ENCODE assay signal across 27 cellular contexts in genomic region chr2:182452456-182452990, GRCh38. TPM values are rescaled to one million over a fixed set of nuclear protein-coding genes. Genes with fewer than 3 reads are reported as not detected.
DNase-seq lines count a peak whose midpoint lies in the region; ATAC-seq, FAIRE-seq and TF ChIP-seq lines count a peak whose summit lies in the region.
"Had no signal": no experiment of that assay in that cellular context is flagged by ENCODE, and none has a peak within 500 bp of the region (broad histone marks: within the 10 kb centered on the region; RNA-seq: fewer than 3 reads in every experiment).

No MANE protein-coding gene starts in this region.

- WGBS in K562 (ENCODE audit: insufficient coverage, low coverage, missing lambda C conversion rate) = 0% methylated on average over 2 of the region's 2 CpGs
- WGBS in tibial nerve, 2 donors = 96% methylated on average over 2 of the region's 2 CpGs

- intact Hi-C loops in K562 (cut with micrococcal nuclease) = no loop called here

- H3K36me3 ChIP-seq in K562 (ENCODE audit: control insufficient read depth, insufficient read depth, low read length) (no peaks in the 10 kb centered on the region), tibial nerve (no peaks in the 10 kb centered on the region)
- H3K36me3 ChIP-seq: BLaER1 treated with 17β-estradiol and CSF1 and Interleukin-3, amounts not matched to agents 10 nM and 100 nM had no signal

- DNase-seq in NCI-H2171 treated with DMSO at 0.1 percent for 48 hours (lab: John Stamatoyannopoulos, UW) = peak; percentile 43
- no peak for DNase-seq in NCI-H2171 (lab: John Stamatoyannopoulos, UW)
- DNase-seq in K562 (ENCODE audit: extremely low read depth in 1 of 4, low spot score in 3 of 4) = no peak
- DNase-seq in cerebellum (ENCODE audit: low spot score) = peak; percentile 10
- DNase-seq in tibial nerve (ENCODE audit: low spot score in 2 of 2) = no peak
- no peak for DNase-seq in DMS153 treated with DMSO at 0.1 percent for 48 hours (lab: John Stamatoyannopoulos, UW; ENCODE audit: unreplicated experiment)
- DNase-seq: AML-193; Caco-2; Calu3; CD4-positive, alpha-beta T cell; CD8-positive, alpha-beta T cell; DMS53; DMS79; DND-41; EL; GF-D8 had no signal

- H2AFZ ChIP-seq in K562 (ENCODE audit: low read depth, low read length) = no peak overlapping the region

- CTCF ChIA-PET in K562 (lab: Yijun Ruan, JAX; ENCODE audit: low intra/inter-chr PET ratio) = no interaction called here

- H3K4me1 ChIP-seq in K562 (replicated peaks in 1 of 2; ENCODE audit: control insufficient read depth in 2 of 2, insufficient read depth in 2 of 2, low read length in 2 of 2) = no peaks in the 10 kb centered on the region
- H3K4me1 ChIP-seq in tibial nerve = peaks cover 0 to 3% (median 0%) of the 10 kb centered on the region in 4 donors
- H3K4me1 ChIP-seq: A549; BLaER1 treated with 17β-estradiol and CSF1 and Interleukin-3, amounts not matched to agents 10 nM and 100 nM; Caco-2 had no signal

- H3K9me3 ChIP-seq in K562 (replicated peaks; ENCODE audit: control insufficient read depth, insufficient read depth, low read depth, low read length) (no peaks in the 10 kb centered on the region), tibial nerve (no peaks in the 10 kb centered on the region)
- H3K9me3 ChIP-seq: A549; BLaER1 treated with 17β-estradiol and CSF1 and Interleukin-3, amounts not matched to agents 10 nM and 100 nM; Caco-2 had no signal

- TF ChIP-seq POLR2A in K562 (conservative IDR thresholded peaks at IDR 0.05) (no peak), tibial nerve (IDR thresholded peaks at IDR 0.05) (no peak)

- peak; percentile 54 for FAIRE-seq in K562 (lab: Jason Lieb, UNC)
- FAIRE-seq: A549, D721Med, G401.6, GM12891, GM19239 had no signal

- no peaks in the 10 kb centered on the region for H3K79me2 ChIP-seq in K562 (ENCODE audit: control insufficient read depth, insufficient read depth, low read length)

- POLR2A ChIA-PET in K562 (lab: Yijun Ruan, JAX) = no interaction called here

- H3K4me3 ChIP-seq in K562 (no peak overlapping the region), tibial nerve (no peak overlapping the region)
- H3K4me3 ChIP-seq: A549; BLaER1 treated with 17β-estradiol and CSF1 and Interleukin-3, amounts not matched to agents 10 nM and 100 nM had no signal

- no peak for TF ChIP-seq RAD21 in K562 (CRISPR knock-in tag; conservative IDR thresholded peaks at IDR 0.05 in 1 of 2, IDR thresholded peaks at IDR 0.05 in 1 of 2)

- TF ChIP-seq CTCF in K562 (IDR thresholded peaks at IDR 0.05 in 2 of 3, conservative IDR thresholded peaks at IDR 0.05 in 1 of 3; ENCODE audit: insufficient read depth in 2 of 3, low read depth in 1 of 3, low read length in 3 of 3) = no peak
- no peak for TF ChIP-seq CTCF in tibial nerve (IDR thresholded peaks at IDR 0.05)

- in situ Hi-C loops in K562 (cut with MboI) = no loop called here

- H3K4me2 ChIP-seq in K562 (ENCODE audit: insufficient read depth, low read length) = no peak overlapping the region
- H3K4me2 ChIP-seq: A549; BLaER1 treated with 17β-estradiol and CSF1 and Interleukin-3, amounts not matched to agents 10 nM and 100 nM had no signal

- no peak overlapping the region for H3K9ac ChIP-seq in K562 (ENCODE audit: insufficient read depth in 1 of 2, low read depth in 2 of 2, low read length in 2 of 2)
- H3K9ac ChIP-seq: BLaER1 treated with 17β-estradiol and CSF1 and Interleukin-3, amounts not matched to agents 10 nM and 100 nM had no signal

- no peaks in the 10 kb centered on the region for H4K20me1 ChIP-seq in K562 (replicated peaks; ENCODE audit: control insufficient read depth, insufficient read depth, low read length)
- H4K20me1 ChIP-seq: BLaER1 treated with 17β-estradiol and CSF1 and Interleukin-3, amounts not matched to agents 10 nM and 100 nM had no signal

- H3K9me1 ChIP-seq in K562 (ENCODE audit: control insufficient read depth, insufficient read depth, low read length) = no peaks in the 10 kb centered on the region

- no TSS peak for BruUV-seq in K562 (replicated peaks; lab: Mats Ljungman, UMichigan)

- TF ChIP-seq EP300 in K562 (IDR thresholded peaks at IDR 0.05; ENCODE audit: low read length) = no peak
- TF ChIP-seq EP300 in tibial nerve (IDR thresholded peaks at IDR 0.05) = no peak

- H3K27me3 ChIP-seq in K562 (ENCODE audit: control insufficient read depth in 2 of 2, insufficient read depth in 2 of 2, low read length in 2 of 2) = no peaks in the 10 kb centered on the region
- H3K27me3 ChIP-seq in tibial nerve = no peaks in the 10 kb centered on the region
- H3K27me3 ChIP-seq: BLaER1 treated with 17β-estradiol and CSF1 and Interleukin-3, amounts not matched to agents 10 nM and 100 nM had no signal

- no peak overlapping the region for H3K27ac ChIP-seq in K562 (ENCODE audit: extremely low read depth, low read depth, low read length)
- H3K27ac ChIP-seq in tibial nerve = no peak overlapping the region
- H3K27ac ChIP-seq: 22Rv1; A549; BLaER1 treated with 17β-estradiol and CSF1 and Interleukin-3, amounts not matched to agents 10 nM and 100 nM; C4-2B had no signal

- ATAC-seq in K562 = no peak
- ATAC-seq: A549; CD8-positive, alpha-beta T cell had no signal

TF ChIP-seq in K562, 482 proteins besides CTCF, POLR2A, EP300 and RAD21 (continues in another document):
- TF ChIP-seq CBX1 (IDR thresholded peaks at IDR 0.05; ENCODE audit: low read depth) (no peak), SMARCA4 (IDR thresholded peaks at IDR 0.05) (no peak), CBFA2T3 (IDR thresholded peaks at IDR 0.05) (no peak), HMGN3 (IDR thresholded peaks at IDR 0.05; ENCODE audit: borderline replicate concordance, extremely low read depth, insufficient read length, low read depth, low read length) (no peak), ZNF57 (CRISPR knock-in tag; IDR thresholded peaks at IDR 0.05) (no peak), ESRRB (CRISPR knock-in tag; IDR thresholded peaks at IDR 0.05; ENCODE audit: borderline replicate concordance) (no peak), ZBTB5 (IDR thresholded peaks at IDR 0.05) (no peak), ZNF311 (CRISPR knock-in tag; IDR thresholded peaks at IDR 0.05) (no peak)
- TF ChIP-seq, protein P1, sequence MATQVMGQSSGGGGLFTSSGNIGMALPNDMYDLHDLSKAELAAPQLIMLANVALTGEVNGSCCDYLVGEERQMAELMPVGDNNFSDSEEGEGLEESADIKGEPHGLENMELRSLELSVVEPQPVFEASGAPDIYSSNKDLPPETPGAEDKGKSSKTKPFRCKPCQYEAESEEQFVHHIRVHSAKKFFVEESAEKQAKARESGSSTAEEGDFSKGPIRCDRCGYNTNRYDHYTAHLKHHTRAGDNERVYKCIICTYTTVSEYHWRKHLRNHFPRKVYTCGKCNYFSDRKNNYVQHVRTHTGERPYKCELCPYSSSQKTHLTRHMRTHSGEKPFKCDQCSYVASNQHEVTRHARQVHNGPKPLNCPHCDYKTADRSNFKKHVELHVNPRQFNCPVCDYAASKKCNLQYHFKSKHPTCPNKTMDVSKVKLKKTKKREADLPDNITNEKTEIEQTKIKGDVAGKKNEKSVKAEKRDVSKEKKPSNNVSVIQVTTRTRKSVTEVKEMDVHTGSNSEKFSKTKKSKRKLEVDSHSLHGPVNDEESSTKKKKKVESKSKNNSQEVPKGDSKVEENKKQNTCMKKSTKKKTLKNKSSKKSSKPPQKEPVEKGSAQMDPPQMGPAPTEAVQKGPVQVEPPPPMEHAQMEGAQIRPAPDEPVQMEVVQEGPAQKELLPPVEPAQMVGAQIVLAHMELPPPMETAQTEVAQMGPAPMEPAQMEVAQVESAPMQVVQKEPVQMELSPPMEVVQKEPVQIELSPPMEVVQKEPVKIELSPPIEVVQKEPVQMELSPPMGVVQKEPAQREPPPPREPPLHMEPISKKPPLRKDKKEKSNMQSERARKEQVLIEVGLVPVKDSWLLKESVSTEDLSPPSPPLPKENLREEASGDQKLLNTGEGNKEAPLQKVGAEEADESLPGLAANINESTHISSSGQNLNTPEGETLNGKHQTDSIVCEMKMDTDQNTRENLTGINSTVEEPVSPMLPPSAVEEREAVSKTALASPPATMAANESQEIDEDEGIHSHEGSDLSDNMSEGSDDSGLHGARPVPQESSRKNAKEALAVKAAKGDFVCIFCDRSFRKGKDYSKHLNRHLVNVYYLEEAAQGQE (CRISPR knock-in tag; IDR thresholded peaks at IDR 0.05; ENCODE audit: low read depth) = no peak

RNA-seq across cellular contexts. Expression of gene PDE1A, which starts 25.7 kb away (rescaled TPM):
- not detected in 2 replicates for total RNA-seq in K562 (2011; cell fraction: chromatin; rRNA removed; ENCODE audit: low replicate concordance)
- total RNA-seq in K562 (2011; cell fraction: nucleolus; rRNA removed) = not detected in 2 replicates
- total RNA-seq in K562 (2011; cell fraction: nucleoplasm; rRNA removed) = not detected in 2 replicates
- 0.32 and 0.33 TPM in 2 replicates for total RNA-seq in K562 (2014; rRNA removed)
- total RNA-seq in K562 (2014; rRNA removed; fragmentation: Illumina TruSeq; extraction: Trizol) = 0.91 and 0.93 TPM in 2 replicates
- total RNA-seq in K562 (2015; rRNA removed; fragmentation: Illumina TruSeq; extraction: Trizol) = 0.29 and 0.34 TPM in 2 replicates
- total RNA-seq in K562 (2021) = 0.49 and 0.64 TPM in 2 replicates
- 0.04 and 0.56 TPM in 2 replicates for polyA plus RNA-seq in K562 (2011; rRNA removed)
- 0.09 TPM in 1 of 2 replicates, not detected in the other for polyA plus RNA-seq in K562 (2011; cell fraction: cytosol; rRNA removed)
- polyA plus RNA-seq in K562 (2011; cell fraction: nucleus; rRNA removed) = 0.03 TPM in 1 of 2 replicates, not detected in the other
- polyA plus RNA-seq in K562 (2012) = 0.42 and 1.1 TPM in 2 replicates
- polyA plus RNA-seq in K562 (2014; fragmentation: Illumina TruSeq; extraction: Trizol) = 0.55 and 0.72 TPM in 2 replicates
- under 1 TPM; 0.14 to 0.21 TPM for polyA plus RNA-seq in K562 (2014; fragmentation: Nextera tagmentation; extraction: Ambion mirVana)
- polyA plus RNA-seq in K562 (2014; rRNA removed) = 0.28 and 0.58 TPM in 2 replicates
- 0.49 TPM in 1 of 2 replicates, not detected in the other for polyA minus RNA-seq in K562 (2011; rRNA and poly(A)+ RNA removed)
- not detected in 2 replicates for polyA minus RNA-seq in K562 (2011; cell fraction: cytosol; rRNA and poly(A)+ RNA removed)
- polyA minus RNA-seq in K562 (2011; cell fraction: nucleus; rRNA and poly(A)+ RNA removed) = not detected in 2 replicates
- total RNA-seq in cerebellum = 42.4 TPM
- 10 to 100 TPM; 21.6 to 51.8 (median 43.7) TPM for total RNA-seq in tibial nerve
- total RNA-seq: A172; B cell; Caco-2; CD4-positive, alpha-beta T cell; CD8-positive, alpha-beta T cell; Daoy had no signal

Comparison
In these comparisons a context has a peak if more than half of its experiments do, and no peak if none do; other contexts are left out.
1. DNase-seq: peak in NCI-H2171 treated with DMSO at 0.1 percent for 48 hours (single experiment) and cerebellum (single experiment); none in NCI-H2171 (single experiment), K562 (0 of 4), tibial nerve (0 of 2) and DMS153 treated with DMSO at 0.1 percent for 48 hours (single experiment).
2. RNA of gene PDE1A, which starts 25.7 kb away (total RNA-seq): 21.6 to 51.8 TPM in tibial nerve and 42.4 TPM in cerebellum (single experiment); 0.29 to 0.93 TPM in K562; every median in the first group is over 10 times any median in the second.